Comparison of ENCODE assay signal across 1 cellular context in the genomic region with DNA sequence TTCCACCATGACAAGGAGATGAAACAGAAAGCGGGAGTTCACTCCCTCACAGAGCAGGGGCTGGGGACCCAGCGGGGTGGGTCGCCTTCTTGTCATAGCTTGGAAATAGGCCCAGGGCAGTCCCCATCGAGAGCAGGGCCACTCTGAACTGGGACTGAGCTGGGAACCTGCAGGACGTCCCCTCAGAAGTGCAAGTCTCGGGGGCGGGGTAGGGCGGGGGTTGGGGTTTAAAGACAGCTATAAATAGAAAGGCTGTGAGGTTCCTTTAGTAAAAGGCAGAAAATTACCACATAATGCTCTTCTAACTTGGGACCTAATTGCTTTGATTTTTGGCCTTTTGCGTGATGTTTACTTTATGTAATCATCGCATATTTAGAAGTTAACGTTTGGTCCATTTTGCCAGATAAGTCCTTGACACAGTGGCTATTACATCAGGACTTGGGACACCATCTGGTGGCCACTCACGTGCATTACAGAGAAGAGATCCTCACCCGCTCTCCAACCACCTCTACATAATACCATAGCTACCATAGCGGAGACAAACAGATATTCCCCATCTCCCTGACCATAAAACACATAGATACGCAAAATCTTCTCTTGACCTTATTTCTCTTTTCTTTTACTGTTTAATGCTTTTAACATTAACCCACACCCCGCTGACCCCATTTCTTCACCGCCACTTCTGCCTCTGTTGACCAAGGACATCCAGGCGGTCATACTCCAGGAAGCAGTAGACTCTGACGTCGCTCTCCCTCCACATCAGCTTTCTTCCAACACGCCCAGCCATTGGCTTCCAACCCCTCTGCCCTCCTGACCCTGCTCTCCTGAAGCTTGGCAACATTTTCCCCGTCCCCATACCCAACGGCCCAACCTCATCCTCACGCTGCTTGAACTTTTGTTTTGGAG.
TF ChIP-seq lines count a peak whose summit lies in the region.

No MANE protein-coding gene starts in this region.

TF ChIP-seq in H1, 55 proteins besides CTCF, POLR2A, EP300 and RAD21:
- TF ChIP-seq SUZ12 (IDR thresholded peaks at IDR 0.05; ENCODE audit: low read length) (no peak), CEBPB (IDR thresholded peaks at IDR 0.05; ENCODE audit: low read depth, low read length) (0 out of 2 replicates have a peak, but pooled peaks have one; percentile 5)
